In genomic region chr6:152130441-152130840, GRCh38 we compare ENCODE assay signal across 14 cellular contexts.
DNase-seq lines count a peak whose midpoint lies in the region; ATAC-seq and TF ChIP-seq lines count a peak whose summit lies in the region.
"Had no signal": no experiment of that assay in that cellular context is flagged by ENCODE, and none has a peak within 500 bp of the region (broad histone marks: within the 10 kb centered on the region; RNA-seq: fewer than 3 reads in every experiment).

No MANE protein-coding gene starts in this region.

- peak overlapping the region; percentile 13 to 69 (median 62) for H3K27ac Mint-ChIP-seq in CD4-positive, CD25-positive, alpha-beta regulatory T cell
- H3K27ac Mint-ChIP-seq in activated T-helper 17 cell treated with anti-CD3 and anti-CD28 coated beads, Interleukin-2, amount 50 U/mL, for 72 hours, result peak overlapping the region; percentile 77
- H3K27ac Mint-ChIP-seq in chondrocyte (ENCODE audit: unreplicated experiment), result no peak overlapping the region
- H3K27ac Mint-ChIP-seq: activated CD4-positive, alpha-beta T cell treated with anti-CD3 and anti-CD28 coated beads, Interleukin-2, amount 10 ng/mL, durations not matched to agents 7 days and 5 days; stimulated activated naive B cell treated with anti-CD40 and anti-IgM and Interleukin-4, amounts not matched to agents 10 μg/mL and 1 μg/mL and 100 μg/mL, for 72 hours had no signal

- no peak for TF ChIP-seq POLR2A in gastrocnemius medialis (IDR thresholded peaks at IDR 0.05)

- H3K4me1 ChIP-seq in CD4-positive, CD25-positive, alpha-beta regulatory T cell (ENCODE audit: control insufficient read depth, insufficient read depth, low read length, poor library complexity, severe bottlenecking), result no peaks in the 10 kb centered on the region
- peaks cover 4 to 50% (median 26%) of the 10 kb centered on the region in 9 donors for H3K4me1 ChIP-seq in heart right ventricle
- H3K4me1 ChIP-seq in gastrocnemius medialis, result peaks cover 16 to 20% of the 10 kb centered on the region in 2 donors
- no peaks in the 10 kb centered on the region for H3K4me1 ChIP-seq in BE2C

- in situ Hi-C loops in gastrocnemius medialis (cut with MboI; ENCODE audit: low sequenced_read_pairs in 4 of 4), result no loop called here

- no peak overlapping the region for H3K4me3 Mint-ChIP-seq in CD4-positive, CD25-positive, alpha-beta regulatory T cell
- H3K4me3 Mint-ChIP-seq in activated T-helper 17 cell treated with anti-CD3 and anti-CD28 coated beads, Interleukin-2, amount 50 U/mL, for 72 hours, result no peak overlapping the region
- H3K4me3 Mint-ChIP-seq in chondrocyte (ENCODE audit: unreplicated experiment), result no peak overlapping the region
- H3K4me3 Mint-ChIP-seq: activated CD4-positive, alpha-beta T cell treated with anti-CD3 and anti-CD28 coated beads, Interleukin-2, amount 10 ng/mL, durations not matched to agents 7 days and 5 days; stimulated activated naive B cell treated with anti-CD40 and anti-IgM and Interleukin-4, amounts not matched to agents 10 μg/mL and 1 μg/mL and 100 μg/mL, for 72 hours had no signal

- no peaks in the 10 kb centered on the region for H3K27me3 ChIP-seq in CD4-positive, CD25-positive, alpha-beta regulatory T cell (ENCODE audit: control insufficient read depth, insufficient read depth, low read length)
- no peaks in the 10 kb centered on the region for H3K27me3 ChIP-seq in heart right ventricle
- H3K27me3 ChIP-seq in gastrocnemius medialis, result no peaks in the 10 kb centered on the region
- no peaks in the 10 kb centered on the region for H3K27me3 ChIP-seq in BE2C

- 59 to 60% methylated on average over 2 of the region's 2 CpGs for WGBS in heart right ventricle, 2 donors

- H3K27ac ChIP-seq in CD4-positive, CD25-positive, alpha-beta regulatory T cell (ENCODE audit: insufficient read depth, low read length, poor library complexity, severe bottlenecking), result no peak overlapping the region
- peak overlapping the region in 9 of 10 donors; percentile 56 to 88 (median 75) for H3K27ac ChIP-seq in heart right ventricle
- peak overlapping the region; percentile 67 to 77 (median 72) for H3K27ac ChIP-seq in gastrocnemius medialis
- H3K27ac ChIP-seq: C4-2B had no signal

- intact Hi-C loops in heart right ventricle (cut with DNase I), result loop anchor here in 2 of 10 donors (10.0 kb wide), 2 partner anchors 134 to 456 kb away; no protein-coding TSS in a partner anchor
- intact Hi-C loops in gastrocnemius medialis (cut with DNase I; ENCODE audit: low total_unique reads), result no loop called here

- peaks cover 65% of the 10 kb centered on the region for H3K36me3 Mint-ChIP-seq in CD4-positive, CD25-positive, alpha-beta regulatory T cell
- peaks cover 94% of the 10 kb centered on the region for H3K36me3 Mint-ChIP-seq in activated T-helper 17 cell treated with anti-CD3 and anti-CD28 coated beads, Interleukin-2, amount 50 U/mL, for 72 hours (ENCODE audit: low read depth)
- peaks cover 37% of the 10 kb centered on the region for H3K36me3 Mint-ChIP-seq in chondrocyte (ENCODE audit: low read depth)

- H3K4me3 ChIP-seq in CD4-positive, CD25-positive, alpha-beta regulatory T cell (ENCODE audit: low read depth, low read length), result no peak overlapping the region
- peak overlapping the region in 8 of 10 donors; percentile 24 to 50 (median 45) for H3K4me3 ChIP-seq in heart right ventricle
- H3K4me3 ChIP-seq in gastrocnemius medialis, result peak overlapping the region in 3 of 4 donors; percentile 38 to 43 (median 38)
- no peak overlapping the region for H3K4me3 ChIP-seq in BE2C (ENCODE audit: low read depth, low read length)

- H3K9me3 Mint-ChIP-seq in CD4-positive, CD25-positive, alpha-beta regulatory T cell, result no peaks in the 10 kb centered on the region
- H3K9me3 Mint-ChIP-seq in activated T-helper 17 cell treated with anti-CD3 and anti-CD28 coated beads, Interleukin-2, amount 50 U/mL, for 72 hours, result no peaks in the 10 kb centered on the region
- no peaks in the 10 kb centered on the region for H3K9me3 Mint-ChIP-seq in chondrocyte (ENCODE audit: low read depth)
- H3K9me3 Mint-ChIP-seq: activated CD4-positive, alpha-beta T cell treated with anti-CD3 and anti-CD28 coated beads, Interleukin-2, amount 10 ng/mL, durations not matched to agents 7 days and 5 days; stimulated activated naive B cell treated with anti-CD40 and anti-IgM and Interleukin-4, amounts not matched to agents 10 μg/mL and 1 μg/mL and 100 μg/mL, for 72 hours had no signal

- DNase-seq in CD4-positive, CD25-positive, alpha-beta regulatory T cell, result no peak
- no peak for DNase-seq in heart right ventricle
- DNase-seq in gastrocnemius medialis, result no peak
- DNase-seq in NOMO-1 (lab: John Stamatoyannopoulos, UW; ENCODE audit: unreplicated experiment in 2 of 2), result no peak
- DNase-seq in BE2C, result no peak
- no peak for DNase-seq in chondrocyte (ENCODE audit: low spot score)
- DNase-seq: activated CD4-positive, alpha-beta T cell treated with anti-CD3 and anti-CD28 coated beads, Interleukin-2, amount 10 ng/mL, durations not matched to agents 7 days and 5 days; foreskin melanocyte; nucleus accumbens; stimulated activated CD4-positive, alpha-beta T cell treated with anti-CD3 and anti-CD28 coated beads, Interleukin-1b, Interleukin-23, amount 100 ng/mL, for 48 hours; stimulated activated naive B cell treated with anti-CD40 and anti-IgM and Interleukin-4, amounts not matched to agents 10 μg/mL and 1 μg/mL and 100 μg/mL, for 72 hours had no signal

- peaks cover 100% of the 10 kb centered on the region for H3K36me3 ChIP-seq in CD4-positive, CD25-positive, alpha-beta regulatory T cell (ENCODE audit: control insufficient read depth, insufficient read depth, low read length)
- peaks cover 0 to 100% (median 68%) of the 10 kb centered on the region in 9 donors for H3K36me3 ChIP-seq in heart right ventricle
- peaks cover 4 to 48% of the 10 kb centered on the region in 2 donors for H3K36me3 ChIP-seq in gastrocnemius medialis
- no peaks in the 10 kb centered on the region for H3K36me3 ChIP-seq in BE2C

- ATAC-seq in CD4-positive, CD25-positive, alpha-beta regulatory T cell (ENCODE audit: low read depth in 2 of 2), result no peak
- ATAC-seq in activated T-helper 17 cell treated with anti-CD3 and anti-CD28 coated beads, Interleukin-2, amount 50 U/mL, for 72 hours (replicated peaks), result peak; percentile 55
- ATAC-seq in heart right ventricle (peak in 6 of 8 donors; percentile 32 to 66 (median 44)), gastrocnemius medialis (peak in 1 of 2 donors; percentile 42), GM19397 (IDR thresholded peaks at IDR 0.05; ENCODE audit: unreplicated experiment) (no peak)
- ATAC-seq: stimulated activated naive B cell treated with anti-CD40 and anti-IgM and Interleukin-4, amounts not matched to agents 10 μg/mL and 1 μg/mL and 100 μg/mL, for 72 hours had no signal

- TF ChIP-seq CTCF in heart right ventricle (IDR thresholded peaks at IDR 0.05) (no peak), gastrocnemius medialis (IDR thresholded peaks at IDR 0.05 in 4 of 5, conservative IDR thresholded peaks at IDR 0.05 in 1 of 5) (no peak), BE2C (IDR thresholded peaks at IDR 0.05; ENCODE audit: low read depth, low read length) (no peak), chondrocyte (IDR thresholded peaks at IDR 0.05) (no peak)

- no peaks in the 10 kb centered on the region for H3K9me3 ChIP-seq in CD4-positive, CD25-positive, alpha-beta regulatory T cell (ENCODE audit: control insufficient read depth in 2 of 2, low read length in 2 of 2)
- H3K9me3 ChIP-seq in heart right ventricle, result no peaks in the 10 kb centered on the region
- no peaks in the 10 kb centered on the region for H3K9me3 ChIP-seq in gastrocnemius medialis
- no peaks in the 10 kb centered on the region for H3K9me3 ChIP-seq in BE2C

- peaks cover 0 to 14% (median 4%) of the 10 kb centered on the region in 4 donors for H3K4me1 Mint-ChIP-seq in CD4-positive, CD25-positive, alpha-beta regulatory T cell
- peaks cover 4% of the 10 kb centered on the region for H3K4me1 Mint-ChIP-seq in activated T-helper 17 cell treated with anti-CD3 and anti-CD28 coated beads, Interleukin-2, amount 50 U/mL, for 72 hours
- H3K4me1 Mint-ChIP-seq in chondrocyte (ENCODE audit: low read depth), result peaks cover 24% of the 10 kb centered on the region

- H3K27me3 Mint-ChIP-seq in CD4-positive, CD25-positive, alpha-beta regulatory T cell, result no peaks in the 10 kb centered on the region
- no peaks in the 10 kb centered on the region for H3K27me3 Mint-ChIP-seq in activated T-helper 17 cell treated with anti-CD3 and anti-CD28 coated beads, Interleukin-2, amount 50 U/mL, for 72 hours
- no peaks in the 10 kb centered on the region for H3K27me3 Mint-ChIP-seq in chondrocyte (ENCODE audit: low read depth)
- H3K27me3 Mint-ChIP-seq: activated CD4-positive, alpha-beta T cell treated with anti-CD3 and anti-CD28 coated beads, Interleukin-2, amount 10 ng/mL, durations not matched to agents 7 days and 5 days; stimulated activated naive B cell treated with anti-CD40 and anti-IgM and Interleukin-4, amounts not matched to agents 10 μg/mL and 1 μg/mL and 100 μg/mL, for 72 hours had no signal

Comparison
In these comparisons a context has a peak if more than half of its experiments do, and no peak if none do; other contexts are left out.
1. ATAC-seq: peak in activated T-helper 17 cell treated with anti-CD3 and anti-CD28 coated beads, Interleukin-2, amount 50 U/mL, for 72 hours (single experiment) and heart right ventricle (6 of 8); none in CD4-positive, CD25-positive, alpha-beta regulatory T cell (0 of 2) and GM19397 (single experiment).
2. H3K4me3 ChIP-seq: peak in heart right ventricle (8 of 10) and gastrocnemius medialis (3 of 4); none in CD4-positive, CD25-positive, alpha-beta regulatory T cell (single experiment) and BE2C (single experiment).